In the genomic region with DNA sequence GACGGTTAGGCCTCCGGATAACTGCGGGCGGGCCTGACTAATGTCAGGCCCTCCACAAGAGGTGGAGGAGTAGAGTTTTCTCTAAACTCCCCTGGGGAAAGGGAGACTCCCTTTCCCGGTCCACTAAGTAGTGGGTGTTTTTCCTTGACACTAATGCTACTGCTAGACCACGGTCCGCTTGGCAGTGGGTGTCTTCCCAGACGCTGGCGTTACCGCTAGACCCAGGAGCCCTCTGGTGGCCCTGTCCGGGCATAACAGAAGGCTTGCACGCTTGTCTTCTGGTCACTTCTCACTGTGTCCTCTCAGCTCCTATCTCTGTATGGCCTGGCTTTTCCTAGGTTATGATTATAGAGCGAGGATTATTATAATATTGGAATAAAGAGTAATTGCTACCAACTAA, we compare ENCODE assay signal across 8 cellular contexts.
DNase-seq lines count a peak whose midpoint lies in the region; ATAC-seq, FAIRE-seq and TF ChIP-seq lines count a peak whose summit lies in the region.
"Not testable (repeated sequence)": the region's sequence is repeated elsewhere in the genome, so short reads cannot be mapped to it uniquely, and the experiment has no call there.

No MANE protein-coding gene starts in this region.

- not testable (repeated sequence) for H3K79me1 ChIP-seq in H9 (ENCODE audit: insufficient read depth, low read depth, low read length, poor library complexity, severe bottlenecking)

- H3K9me3 Mint-ChIP-seq in H9, result not testable (repeated sequence)

- not testable (repeated sequence) for H2AK5ac ChIP-seq in H9 (ENCODE audit: insufficient read length, low read length)

- H2BK20ac ChIP-seq in H9 (ENCODE audit: low read depth, low read length, poor library complexity, severe bottlenecking), result not testable (repeated sequence)

- H4K20me1 ChIP-seq in H9 (ENCODE audit: control insufficient read depth, insufficient read depth, insufficient read length); fibroblast of lung (ENCODE audit: control insufficient read depth, extremely low read depth, insufficient read depth, low read length); HepG2 (ENCODE audit: insufficient read depth, low read length): not testable (repeated sequence)

- not testable (repeated sequence) for H4K8ac ChIP-seq in H9 (replicated peaks; ENCODE audit: insufficient read length, low read depth, low read length)

- not testable (repeated sequence) for H2BK5ac ChIP-seq in H9 (ENCODE audit: insufficient read length, low read length)

- not testable (repeated sequence) for H3T11ph ChIP-seq in H9 (ENCODE audit: low read length)

- peaks cover 53 to 83% (median 80%) of the 10 kb centered on the region in 3 experiments for H3K36me3 Mint-ChIP-seq in H9 (ENCODE audit: insufficient read depth in 1 of 3, low read depth in 3 of 3)

- not testable (repeated sequence) for H2BK15ac ChIP-seq in H9 (ENCODE audit: low read depth, low read length)

- H3K27ac Mint-ChIP-seq in H9, result not testable (repeated sequence)

- H2BK12ac ChIP-seq in H9 (ENCODE audit: insufficient read length, low read depth, low read length), result not testable (repeated sequence)

- H3K27me3 Mint-ChIP-seq in H9 (ENCODE audit: low read depth), result not testable (repeated sequence)

- not testable (repeated sequence) for H3K4ac ChIP-seq in H9 (ENCODE audit: low read depth, low read length)

- not testable (repeated sequence) for H2BK120ac ChIP-seq in H9 (ENCODE audit: low read depth, low read length, poor library complexity, severe bottlenecking)

- peak; percentile 9 for TF ChIP-seq CTCF in D721Med (IDR thresholded peaks at IDR 0.05; ENCODE audit: insufficient read depth, missing control alignments)
- peak; percentile 71 for TF ChIP-seq CTCF in H9 (conservative IDR thresholded peaks at IDR 0.05)
- peak; percentile 24 for TF ChIP-seq CTCF in RWPE1 (conservative IDR thresholded peaks at IDR 0.05; ENCODE audit: low read depth)
- TF ChIP-seq CTCF in fibroblast of lung (conservative IDR thresholded peaks at IDR 0.05 in 1 of 2, IDR thresholded peaks at IDR 0.05 in 1 of 2; ENCODE audit: low read depth in 1 of 2, low read length in 2 of 2), result peak; percentile 23 to 37
- TF ChIP-seq CTCF in HepG2 (CRISPR knock-in tag; IDR thresholded peaks at IDR 0.05), result peak; percentile 47
- TF ChIP-seq CTCF in upper lobe of right lung (IDR thresholded peaks at IDR 0.05), result not testable (repeated sequence)

- peaks cover 14 to 20% of the 10 kb centered on the region in 2 experiments for H3K4me1 Mint-ChIP-seq in H9

- in situ Hi-C loops in HepG2 (cut with HindIII; ENCODE audit: extremely low pct_ligation_motif_present, low pct_unique_long_range_greater_than_20kb), result not testable (repeated sequence)

- ATAC-seq in HepG2, upper lobe of right lung: not testable (repeated sequence)

- intact Hi-C loops in HepG2 (cut with micrococcal nuclease; ENCODE audit: unreplicated experiment); upper lobe of right lung (cut with DNase I): not testable (repeated sequence)

- not testable (repeated sequence) for TF ChIP-seq EP300 in HepG2 (IDR thresholded peaks at IDR 0.05; ENCODE audit: low read depth in 2 of 2, low read length in 2 of 2); HepG2 (CRISPR knock-in tag; IDR thresholded peaks at IDR 0.05; ENCODE audit: borderline replicate concordance)

- not testable (repeated sequence) for H3K9ac ChIP-seq in H9 (ENCODE audit: extremely low read depth, insufficient read length, low read length); fibroblast of lung (ENCODE audit: insufficient read depth, low read length); HepG2 (ENCODE audit: insufficient read depth, low read depth, low read length)

- H3K79me2 ChIP-seq in H9 (ENCODE audit: insufficient read depth, low read length); fibroblast of lung (ENCODE audit: control insufficient read depth, insufficient read depth, low read length); HepG2 (ENCODE audit: insufficient read depth, low read length): not testable (repeated sequence)

- no CpG with 5 or more reads among the region's 13 CpGs for WGBS in H9 (ENCODE audit: extremely low coverage, insufficient read length, low lambda C conversion rate)
- WGBS in HepG2 (ENCODE audit: low lambda C conversion rate), result 95% methylated on average over 9 of the region's 13 CpGs

- DNase-seq in D721Med (ENCODE audit: insufficient read length, low spot score); RWPE1 (ENCODE audit: low spot score): not testable (repeated sequence)
- DNase-seq in H9, result peak; percentile 68
- peak; percentile 5 for DNase-seq in NCI-H1092 (lab: John Stamatoyannopoulos, UW)
- DNase-seq in astrocyte of the hippocampus (ENCODE audit: low read depth, low spot score), result peak; percentile 27
- DNase-seq in fibroblast of lung (ENCODE audit: low read depth in 2 of 2), result peak; percentile 19 to 20
- DNase-seq in HepG2 (ENCODE audit: low spot score), result peak; percentile 7
- peak; percentile 46 for DNase-seq in upper lobe of right lung

- POLR2A ChIA-PET in RWPE1 (lab: Yijun Ruan, JAX; ENCODE audit: low non-redundant PET); HepG2 (lab: Yijun Ruan, JAX): not testable (repeated sequence)

- H3K4me3 ChIP-seq in fibroblast of lung (replicated peaks in 1 of 4; ENCODE audit: control extremely low read depth in 1 of 4, insufficient read depth in 1 of 4, low read depth in 3 of 4, low read length in 4 of 4); HepG2 (replicated peaks in 1 of 3; ENCODE audit: insufficient read depth in 1 of 3, low read depth in 2 of 3, low read length in 3 of 3); upper lobe of right lung: not testable (repeated sequence)

- H3K23ac ChIP-seq in H9 (ENCODE audit: insufficient read length, low read depth, low read length), result not testable (repeated sequence)

- not testable (repeated sequence) for H3K56ac ChIP-seq in H9 (ENCODE audit: insufficient read length, low read depth, low read length)

- not testable (repeated sequence) for H4K5ac ChIP-seq in H9 (ENCODE audit: insufficient read length, low read depth, low read length)

- CTCF ChIA-PET in RWPE1 (lab: Yijun Ruan, JAX); HepG2 (lab: Yijun Ruan, JAX; ENCODE audit: low intra/inter-chr PET ratio, low total read pairs): not testable (repeated sequence)

- TF ChIP-seq POLR2A in HepG2 (IDR thresholded peaks at IDR 0.05; ENCODE audit: insufficient read depth in 1 of 2, low read depth in 2 of 2, low read length in 2 of 2), result not testable (repeated sequence)

- H3K23me2 ChIP-seq in H9 (ENCODE audit: insufficient read length, low read depth, low read length, poor library complexity, severe bottlenecking), result not testable (repeated sequence)

- TF ChIP-seq RAD21 in HepG2 (CRISPR knock-in tag; IDR thresholded peaks at IDR 0.05), result not testable (repeated sequence)

- H3K14ac ChIP-seq in H9 (ENCODE audit: insufficient read depth, low read length), result not testable (repeated sequence)

- not testable (repeated sequence) for H3K27ac ChIP-seq in H9 (ENCODE audit: insufficient read length, low read depth, low read length); RWPE1; fibroblast of lung (ENCODE audit: insufficient read depth, low read length); HepG2 (ENCODE audit: extremely low read length, insufficient read depth, low read length); upper lobe of right lung

- H3K36me3 ChIP-seq in fibroblast of lung (ENCODE audit: control insufficient read depth, insufficient read depth, low read length), result not testable (repeated sequence)
- peaks cover 38 to 75% of the 10 kb centered on the region in 2 experiments for H3K36me3 ChIP-seq in HepG2 (replicated peaks in 1 of 2; ENCODE audit: control insufficient read depth in 1 of 2, insufficient read depth in 2 of 2, low read length in 2 of 2)
- peaks cover 82% of the 10 kb centered on the region for H3K36me3 ChIP-seq in upper lobe of right lung

- not testable (repeated sequence) for H3K4me3 Mint-ChIP-seq in H9

- H3K18ac ChIP-seq in H9 (ENCODE audit: insufficient read length, low read depth, low read length), result not testable (repeated sequence)

- not testable (repeated sequence) for BruUV-seq in HepG2 (replicated peaks; lab: Mats Ljungman, UMichigan)

- H3K27me3 ChIP-seq in H9 (ENCODE audit: insufficient read depth, low read length); fibroblast of lung (ENCODE audit: control insufficient read depth, insufficient read depth, low read length); HepG2 (ENCODE audit: control insufficient read depth in 1 of 2, insufficient read depth in 2 of 2, low read length in 2 of 2); upper lobe of right lung: not testable (repeated sequence)

- H2AFZ ChIP-seq in H9 (ENCODE audit: low read length); fibroblast of lung (ENCODE audit: low read length); HepG2 (ENCODE audit: low read length): not testable (repeated sequence)

- H4K91ac ChIP-seq in H9 (ENCODE audit: insufficient read length, low read depth, low read length), result not testable (repeated sequence)

- H3K4me1 ChIP-seq in H9 (ENCODE audit: insufficient read depth, low read length); fibroblast of lung (ENCODE audit: control insufficient read depth, extremely low read depth, insufficient read depth, low read length); HepG2 (ENCODE audit: insufficient read depth, low read length); upper lobe of right lung: not testable (repeated sequence)

- FAIRE-seq in D721Med (lab: Jason Lieb, UNC); HepG2 (lab: Jason Lieb, UNC): not testable (repeated sequence)

- H3K4me2 ChIP-seq in H9 (ENCODE audit: insufficient read depth, insufficient read length, low read length); fibroblast of lung (ENCODE audit: extremely low read depth, insufficient read depth, low read length); HepG2 (ENCODE audit: low read depth, low read length): not testable (repeated sequence)

- not testable (repeated sequence) for H3K9me3 ChIP-seq in H9 (ENCODE audit: control insufficient read depth, low read depth, low read length); fibroblast of lung (ENCODE audit: control insufficient read depth, insufficient read depth, low read depth, low read length); HepG2 (ENCODE audit: low read length); upper lobe of right lung

TF ChIP-seq in HepG2, 621 proteins besides CTCF, POLR2A, EP300 and RAD21 (continues in another document):
- peak; percentile 17; the same call in 1 of the 2 replicates for TF ChIP-seq STAG1 (CRISPR knock-in tag; IDR thresholded peaks at IDR 0.05)
